8 cellular contexts compared by ENCODE assay signal in the genomic region with DNA sequence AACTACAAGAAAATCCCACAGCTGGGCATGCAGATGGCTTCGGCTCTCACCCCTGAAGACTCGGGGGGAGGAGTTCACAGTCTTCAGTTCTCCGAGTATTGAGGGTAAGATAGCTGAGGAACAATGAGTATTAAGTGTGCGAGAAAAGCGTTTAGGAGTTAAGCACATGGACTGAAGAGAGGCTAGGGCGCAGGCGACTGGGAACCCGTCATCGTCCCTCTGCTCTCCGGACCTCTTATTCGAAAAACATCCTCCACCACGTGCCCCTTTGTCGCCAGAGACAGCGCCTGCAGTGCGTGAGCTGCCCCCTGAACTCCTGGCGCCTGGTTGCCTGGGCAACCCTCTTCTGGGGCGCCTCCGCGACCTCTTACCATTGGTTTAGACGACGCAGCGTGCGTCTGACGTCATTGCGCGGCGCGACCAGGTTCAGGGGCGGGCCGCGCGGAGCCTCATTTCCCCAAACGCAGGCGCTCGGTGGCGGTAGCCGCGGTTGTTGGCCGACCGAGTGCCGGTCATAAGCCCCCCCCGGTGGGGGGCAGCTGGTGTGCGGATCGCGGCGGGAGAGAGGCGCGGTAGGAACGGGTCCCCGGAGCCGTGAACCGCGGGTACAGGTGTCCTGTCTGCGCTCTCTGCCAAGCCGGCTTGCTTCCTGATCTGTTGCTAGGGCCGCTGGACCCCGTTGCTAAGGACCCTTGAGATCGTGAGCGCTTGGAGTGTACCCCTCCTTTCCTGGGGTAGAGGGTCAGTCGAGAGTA. TPM values are rescaled to one million over a fixed set of nuclear protein-coding genes. Genes with fewer than 3 reads are reported as not detected.
DNase-seq lines count a peak whose midpoint lies in the region; ATAC-seq and TF ChIP-seq lines count a peak whose summit lies in the region.

Gene PACRGL, plus strand, starts transcription at position 452 of the 755 bp plus-strand sequence. CDS start 4,024 bp downstream, outside the sequence.

- 0% methylated on average over 58 to 60 of the region's 60 CpGs for WGBS in ovary, 3 donors
- WGBS in thyroid gland, 2 donors, result 0 to 1% methylated on average over 22 to 54 of the region's 60 CpGs

- peak; percentile 100 for ATAC-seq in HG02759 (IDR thresholded peaks at IDR 0.05; ENCODE audit: unreplicated experiment)
- peak; percentile 100 for ATAC-seq in Right ventricle myocardium inferior

- H3K27ac ChIP-seq in ovary (peak within 1 kb of the TSS; percentile 78 to 79), thyroid gland (peak within 1 kb of the TSS; percentile 12 to 78 (median 67))

- no peak for TF ChIP-seq CTCF in GM12864 (IDR thresholded peaks at IDR 0.05; ENCODE audit: low read depth, low read length, missing control alignments)
- TF ChIP-seq CTCF in ovary (IDR thresholded peaks at IDR 0.05), result no peak
- TF ChIP-seq CTCF in thyroid gland (IDR thresholded peaks at IDR 0.05), result no peak

- TF ChIP-seq POLR2A in ovary (IDR thresholded peaks at IDR 0.05) (peak; percentile 26), thyroid gland (IDR thresholded peaks at IDR 0.05) (peak in 1 of 2 donors; percentile 71)

- peaks cover 4% of the 10 kb centered on the region for H3K4me1 ChIP-seq in ovary (ENCODE audit: insufficient read depth)
- peaks cover 5 to 14% of the 10 kb centered on the region in 2 donors for H3K4me1 ChIP-seq in thyroid gland

- no peaks in the 10 kb centered on the region for H3K27me3 ChIP-seq in ovary
- no peaks in the 10 kb centered on the region for H3K27me3 ChIP-seq in thyroid gland

- TF ChIP-seq EP300 in ovary (IDR thresholded peaks at IDR 0.05), result no peak

- peak within 1 kb of the TSS; percentile 98 for H3K4me3 ChIP-seq in GM12864 (ENCODE audit: low read depth, low read length)
- H3K4me3 ChIP-seq in ovary, result peak within 1 kb of the TSS; percentile 69
- H3K4me3 ChIP-seq in thyroid gland (replicated peaks in 1 of 3), result peak within 1 kb of the TSS; percentile 6 to 68 (median 58)

- H3K9me3 ChIP-seq in ovary (no peaks in the 10 kb centered on the region), thyroid gland (no peaks in the 10 kb centered on the region)

- intact Hi-C loops in Right ventricle myocardium inferior (cut with DNase I), result no loop called here
- intact Hi-C loops in ovary (cut with DNase I), result no loop called here
- intact Hi-C loops in thyroid gland (cut with DNase I), result no loop called here

- no peaks in the 10 kb centered on the region for H3K36me3 ChIP-seq in ovary
- peaks cover 0 to 9% of the 10 kb centered on the region in 2 donors for H3K36me3 ChIP-seq in thyroid gland

- DNase-seq in GM12864 (ENCODE audit: low read depth), result peak; percentile 78
- DNase-seq in NCI-H1417 (lab: John Stamatoyannopoulos, UW), result peak; percentile 96 to 98 (median 98)
- peak; percentile 90 to 95 for DNase-seq in SW 1271 (lab: John Stamatoyannopoulos, UW)
- DNase-seq in activated naive CD8-positive, alpha-beta T cell treated with anti-CD3 and anti-CD28 coated beads, Interleukin-2, amount 50 U/mL, for 16 hours (ENCODE audit: low read depth, low spot score), result peak; percentile 86
- DNase-seq in Right ventricle myocardium inferior (ENCODE audit: missing footprints), result peak; percentile 98
- peak; percentile 93 to 96 (median 94) for DNase-seq in ovary
- DNase-seq in thyroid gland, result peak; percentile 96

RNA-seq across cellular contexts. Expression of gene PACRGL, which starts in this region (rescaled TPM):
- total RNA-seq in Right ventricle myocardium inferior, result 8.2 TPM
- total RNA-seq in ovary, result 10 to 100 TPM; 12.8 to 28.4 (median 22.5) TPM
- 10 to 100 TPM; 11.1 to 14.4 TPM for polyA plus RNA-seq in ovary
- total RNA-seq in thyroid gland, result 10 to 100 TPM; 31.1 to 63.2 (median 41.6) TPM

Comparison
In these comparisons a context has a peak if more than half of its experiments do, and no peak if none do; other contexts are left out.
1. Peak in every context shown above with its lines: DNase-seq, ATAC-seq, H3K4me3 ChIP-seq and H3K27ac ChIP-seq.